In the genomic region with DNA sequence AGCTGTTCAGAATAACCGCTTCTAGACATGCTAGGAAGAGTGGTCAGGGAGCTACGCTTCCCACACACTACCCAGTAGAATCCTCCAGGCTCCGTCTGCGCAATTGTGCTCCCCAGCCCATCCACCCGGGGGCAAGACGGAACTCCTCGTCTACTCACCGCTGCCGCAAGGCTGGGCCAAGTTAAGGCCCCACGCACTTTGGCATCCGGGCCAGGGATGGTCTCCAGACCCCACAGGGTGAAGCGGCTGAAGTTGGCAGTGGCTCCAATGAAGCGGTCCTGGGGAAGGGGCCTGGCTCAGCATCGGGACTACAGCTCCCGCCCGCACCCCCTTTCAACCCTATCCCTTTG, we compare ENCODE assay signal across 8 cellular contexts. TPM values are rescaled to one million over a fixed set of nuclear protein-coding genes. Genes with fewer than 3 reads are reported as not detected.
DNase-seq lines count a peak whose midpoint lies in the region; ATAC-seq and TF ChIP-seq lines count a peak whose summit lies in the region.

No MANE protein-coding gene starts in this region.

- H3K9me2 ChIP-seq in GM23338 (ENCODE audit: insufficient read depth), result no peaks in the 10 kb centered on the region
- no peaks in the 10 kb centered on the region for H3K9me2 ChIP-seq in hepatocyte (replicated peaks; ENCODE audit: insufficient read depth)

- peak overlapping the region; percentile 92 for H3K4me2 ChIP-seq in GM23338
- peak overlapping the region; percentile 94 for H3K4me2 ChIP-seq in hepatocyte
- H3K4me2 ChIP-seq in smooth muscle cell, result peak overlapping the region; percentile 94

- no peak overlapping the region; the same call in 1 of the 2 replicates for H2AFZ ChIP-seq in GM23338
- peak overlapping the region; percentile 41 for H2AFZ ChIP-seq in hepatocyte
- no peak overlapping the region for H2AFZ ChIP-seq in smooth muscle cell (ENCODE audit: low read depth)

- peaks cover 14 to 50% of the 10 kb centered on the region in 2 donors for H3K36me3 Mint-ChIP-seq in CD4-positive, alpha-beta memory T cell
- H3K36me3 Mint-ChIP-seq in GM23338 (ENCODE audit: low read depth), result peaks cover 46% of the 10 kb centered on the region

- no peaks in the 10 kb centered on the region for H3K9me3 Mint-ChIP-seq in CD4-positive, alpha-beta memory T cell
- H3K9me3 Mint-ChIP-seq in GM23338, result no peaks in the 10 kb centered on the region; the same call in 2 of the 3 replicates

- CTCF ChIA-PET in CD4-positive, alpha-beta memory T cell (lab: Charles Lee; ENCODE audit: partially characterized antibody), result interaction anchor here (1.1 to 5.2 kb wide), 4 partner anchors 8 to 114 kb away, joined by 3 to 27 read pairs (median 5); a partner anchor contains a TSS

- H4K20me1 ChIP-seq in GM23338 (replicated peaks; ENCODE audit: insufficient read depth) (0 out of 2 replicates have a peak, but pooled peaks cover 3% of the 10 kb centered on the region), hepatocyte (ENCODE audit: insufficient read depth, poor library complexity, severe bottlenecking) (peaks cover 13% of the 10 kb centered on the region), smooth muscle cell (ENCODE audit: low read depth) (peaks cover 18% of the 10 kb centered on the region)

- peak in 2 of 5 donors; percentile 12 to 24 for DNase-seq in CD4-positive, alpha-beta memory T cell
- no peak for DNase-seq in GM23338 (ENCODE audit: low spot score)
- DNase-seq in MV-4-11 (lab: John Stamatoyannopoulos, UW), result peak; percentile 53
- peak; percentile 64 for DNase-seq in adipocyte (ENCODE audit: low read depth)
- peak; percentile 38 for DNase-seq in hepatocyte (ENCODE audit: low spot score)
- DNase-seq in smooth muscle cell (lab: John Stamatoyannopoulos, UW; ENCODE audit: unreplicated experiment), result no peak
- no peak for DNase-seq in activated CD8-positive, alpha-beta memory T cell treated with anti-CD3 and anti-CD28 coated beads, Interleukin-2, amount 50 U/mL, for 48 hours
- no peak for DNase-seq in NCI-H1105 treated with DMSO at 0.1 percent for 48 hours (lab: John Stamatoyannopoulos, UW)

- H3K27ac ChIP-seq in CD4-positive, alpha-beta memory T cell (ENCODE audit: low read depth, low read length), result peak overlapping the region; percentile 68
- no peak overlapping the region for H3K27ac ChIP-seq in GM23338 (ENCODE audit: low read depth)
- H3K27ac ChIP-seq in hepatocyte, result peak overlapping the region; percentile 64
- H3K27ac ChIP-seq in smooth muscle cell (ENCODE audit: low read depth), result peak overlapping the region; percentile 64

- ATAC-seq in GM23338, result peak; percentile 32

- H3K9ac ChIP-seq in adipocyte (ENCODE audit: low read length), result peak overlapping the region; percentile 90
- H3K9ac ChIP-seq in smooth muscle cell (ENCODE audit: low read depth), result peak overlapping the region; percentile 73

- 10% methylated on average over 16 of the region's 16 CpGs for WGBS in hepatocyte (ENCODE audit: low lambda C conversion rate, missing lambda C conversion rate)
- WGBS in smooth muscle cell (ENCODE audit: low lambda C conversion rate), result 6% methylated on average over 16 of the region's 16 CpGs

- peak overlapping the region; percentile 89 to 93 (median 91) for H3K4me3 Mint-ChIP-seq in CD4-positive, alpha-beta memory T cell
- peak overlapping the region; percentile 97 for H3K4me3 Mint-ChIP-seq in GM23338

- H3K4me1 Mint-ChIP-seq in CD4-positive, alpha-beta memory T cell, result peaks cover 16 to 48% (median 31%) of the 10 kb centered on the region in 4 donors
- peaks cover 10% of the 10 kb centered on the region for H3K4me1 Mint-ChIP-seq in GM23338

- peaks cover 24% of the 10 kb centered on the region for H3K4me1 ChIP-seq in CD4-positive, alpha-beta memory T cell (ENCODE audit: insufficient read depth, low read length)
- peaks cover 6% of the 10 kb centered on the region; the same call in 1 of the 2 replicates for H3K4me1 ChIP-seq in GM23338 (ENCODE audit: insufficient read depth)
- H3K4me1 ChIP-seq in adipocyte (ENCODE audit: control insufficient read depth, insufficient read depth, low read length), result peaks cover 14% of the 10 kb centered on the region
- H3K4me1 ChIP-seq in hepatocyte (ENCODE audit: insufficient read depth), result peaks cover 11% of the 10 kb centered on the region
- H3K4me1 ChIP-seq in smooth muscle cell (ENCODE audit: low read depth), result peaks cover 6% of the 10 kb centered on the region

- peak overlapping the region; percentile 73 to 93 (median 85) for H3K27ac Mint-ChIP-seq in CD4-positive, alpha-beta memory T cell
- peak overlapping the region; percentile 91 for H3K27ac Mint-ChIP-seq in GM23338

- POLR2A ChIA-PET in CD4-positive, alpha-beta memory T cell (lab: Charles Lee; ENCODE audit: partially characterized antibody), result interaction anchor here (0.8 to 3.2 kb wide), 15 partner anchors 8 to 585 kb away, joined by 3 to 36 read pairs (median 5); a partner anchor contains a TSS

- TF ChIP-seq CTCF in GM23338 (conservative IDR thresholded peaks at IDR 0.05; ENCODE audit: low read depth in 2 of 2) (no peak), hepatocyte (IDR thresholded peaks at IDR 0.05; ENCODE audit: poor library complexity) (no peak), smooth muscle cell (IDR thresholded peaks at IDR 0.05; ENCODE audit: borderline replicate concordance, insufficient read depth, poor library complexity, severe bottlenecking) (no peak)

- peak overlapping the region; percentile 86 to 87 for H3K4me3 ChIP-seq in CD4-positive, alpha-beta memory T cell (ENCODE audit: low read length in 2 of 2)
- H3K4me3 ChIP-seq in GM23338 (peak overlapping the region; percentile 99), adipocyte (ENCODE audit: low read length) (peak overlapping the region; percentile 93), hepatocyte (peak overlapping the region; percentile 46), smooth muscle cell (peak overlapping the region; percentile 82)

- no peaks in the 10 kb centered on the region for H3K27me3 ChIP-seq in CD4-positive, alpha-beta memory T cell (ENCODE audit: insufficient read depth, low read length)
- H3K27me3 ChIP-seq in GM23338 (ENCODE audit: insufficient read depth), result no peaks in the 10 kb centered on the region
- H3K27me3 ChIP-seq in adipocyte (replicated peaks; ENCODE audit: control insufficient read depth, insufficient read depth, low read length), result no peaks in the 10 kb centered on the region
- H3K27me3 ChIP-seq in hepatocyte, result no peaks in the 10 kb centered on the region
- no peaks in the 10 kb centered on the region for H3K27me3 ChIP-seq in smooth muscle cell (ENCODE audit: low read depth)

- no peaks in the 10 kb centered on the region for H3K27me3 Mint-ChIP-seq in CD4-positive, alpha-beta memory T cell
- H3K27me3 Mint-ChIP-seq in GM23338 (ENCODE audit: insufficient read depth, low read depth, poor library complexity), result peaks cover 9% of the 10 kb centered on the region

- H3K36me3 ChIP-seq in CD4-positive, alpha-beta memory T cell (ENCODE audit: insufficient read depth, low read length), result peaks cover 42% of the 10 kb centered on the region
- H3K36me3 ChIP-seq in GM23338 (ENCODE audit: insufficient read depth) (peaks cover 13% of the 10 kb centered on the region; the same call in 1 of the 2 replicates), adipocyte (ENCODE audit: control insufficient read depth, insufficient read depth, low read length, severe bottlenecking) (peaks cover 40% of the 10 kb centered on the region), hepatocyte (replicated peaks; ENCODE audit: insufficient read depth, low read depth) (no peaks in the 10 kb centered on the region), smooth muscle cell (ENCODE audit: low read depth) (no peaks in the 10 kb centered on the region)

- no peaks in the 10 kb centered on the region for H3K9me3 ChIP-seq in CD4-positive, alpha-beta memory T cell (ENCODE audit: control insufficient read depth in 1 of 2, low read length in 2 of 2)
- H3K9me3 ChIP-seq in adipocyte (ENCODE audit: control insufficient read depth, low read length) (no peaks in the 10 kb centered on the region), hepatocyte (ENCODE audit: low read depth) (no peaks in the 10 kb centered on the region), smooth muscle cell (replicated peaks; ENCODE audit: low read depth) (no peaks in the 10 kb centered on the region)

- intact Hi-C loops in CD4-positive, alpha-beta memory T cell (cut with micrococcal nuclease), result loop anchor here (1.0 kb wide), 2 partner anchors 8 to 60 kb away; a partner anchor contains a TSS

- H3K79me2 ChIP-seq in GM23338 (replicated peaks; ENCODE audit: insufficient read depth) (no peaks in the 10 kb centered on the region; the same call in 1 of the 2 replicates), hepatocyte (peaks cover 22% of the 10 kb centered on the region), smooth muscle cell (ENCODE audit: low read depth) (peaks cover 15% of the 10 kb centered on the region)

- H3F3A ChIP-seq in GM23338 (replicated peaks; ENCODE audit: low read depth), result 0 out of 2 replicates have a peak, but pooled peaks cover 4% of the 10 kb centered on the region
- no peaks in the 10 kb centered on the region for H3F3A ChIP-seq in smooth muscle cell (ENCODE audit: low read depth)

TF ChIP-seq in GM23338, 12 proteins besides CTCF, POLR2A, EP300 and RAD21 (continues in another document):
- no peak for TF ChIP-seq EZH2phosphoT487 (IDR thresholded peaks at IDR 0.05; ENCODE audit: unreplicated experiment)
- TF ChIP-seq ZNF114 (CRISPR knock-in tag; IDR thresholded peaks at IDR 0.05), result no peak

RNA-seq across cellular contexts. Expression of a gene that starts 0.7 kb away (rescaled TPM):
- 10 to 100 TPM; 69.1 to 69.7 TPM for total RNA-seq in CD4-positive, alpha-beta memory T cell
- 10 to 100 TPM; 61.4 to 74.2 TPM for polyA plus RNA-seq in CD4-positive, alpha-beta memory T cell
- 37.8 and 70.8 TPM in 2 replicates for total RNA-seq in GM23338 (2014; rRNA removed; shearing (Covaris generic))
- polyA plus RNA-seq in GM23338 (2016; fragmentation: Nextera tagmentation; extraction: Ambion mirVana), result 73.2 and 74.8 TPM in 2 replicates
- total RNA-seq in hepatocyte, result 26.4 and 44.4 TPM in 2 replicates
- polyA plus RNA-seq in hepatocyte, result 68.6 and 78.7 TPM in 2 replicates
- total RNA-seq in smooth muscle cell, result 20.9 and 30.0 TPM in 2 replicates
- 51.7 and 56.8 TPM in 2 replicates for polyA plus RNA-seq in smooth muscle cell

RNA-seq across cellular contexts. Expression of a gene that starts 7.8 kb away (rescaled TPM):
- 100 to 1,000 TPM in 1 of 2 experiments, 10 to 100 TPM in 1; 93.5 to 106 TPM for total RNA-seq in CD4-positive, alpha-beta memory T cell
- polyA plus RNA-seq in CD4-positive, alpha-beta memory T cell, result 10 to 100 TPM; 45.4 to 61.5 TPM
- total RNA-seq in GM23338 (2014; rRNA removed; shearing (Covaris generic)), result 33.3 and 40.4 TPM in 2 replicates
- 34.6 and 34.8 TPM in 2 replicates for polyA plus RNA-seq in GM23338 (2016; fragmentation: Nextera tagmentation; extraction: Ambion mirVana)
- total RNA-seq in hepatocyte, result 36.1 and 41.7 TPM in 2 replicates
- 53.1 and 77.2 TPM in 2 replicates for polyA plus RNA-seq in hepatocyte
- 37.0 and 40.1 TPM in 2 replicates for total RNA-seq in smooth muscle cell
- 38.8 and 45.1 TPM in 2 replicates for polyA plus RNA-seq in smooth muscle cell

RNA-seq across cellular contexts. Expression of a gene that starts 57.1 kb away (rescaled TPM):
- 100 to 1,000 TPM; 170 to 173 TPM for total RNA-seq in CD4-positive, alpha-beta memory T cell
- polyA plus RNA-seq in CD4-positive, alpha-beta memory T cell, result 10 to 100 TPM; 36.5 to 74.7 TPM
- 17.0 and 22.8 TPM in 2 replicates for total RNA-seq in GM23338 (2014; rRNA removed; shearing (Covaris generic))
- polyA plus RNA-seq in GM23338 (2016; fragmentation: Nextera tagmentation; extraction: Ambion mirVana) (12.9 and 18.5 TPM in 2 replicates), hepatocyte (64.6 and 68.7 TPM in 2 replicates), smooth muscle cell (82.8 and 98.4 TPM in 2 replicates)
- total RNA-seq in hepatocyte (28.1 and 32.7 TPM in 2 replicates), smooth muscle cell (41.7 and 48.1 TPM in 2 replicates)

Comparison
In these comparisons a context has a peak if more than half of its experiments do, and no peak if none do; other contexts are left out.
1. DNase-seq: peak in MV-4-11 (single experiment), adipocyte (single experiment) and hepatocyte (single experiment); none in GM23338 (single experiment), smooth muscle cell (single experiment), activated CD8-positive, alpha-beta memory T cell treated with anti-CD3 and anti-CD28 coated beads, Interleukin-2, amount 50 U/mL, for 48 hours (single experiment) and NCI-H1105 treated with DMSO at 0.1 percent for 48 hours (single experiment).
2. H3K4me3 ChIP-seq: peak in every context shown above with its lines; median percentile 99 in GM23338; 93 in adipocyte; 86 in CD4-positive, alpha-beta memory T cell; 82 in smooth muscle cell; 46 in hepatocyte.
3. Peak in every context shown above with its lines, with median percentiles within 50 percentile points of each other: H3K4me2 ChIP-seq.